15 cellular contexts compared by ENCODE assay signal in the genomic region with DNA sequence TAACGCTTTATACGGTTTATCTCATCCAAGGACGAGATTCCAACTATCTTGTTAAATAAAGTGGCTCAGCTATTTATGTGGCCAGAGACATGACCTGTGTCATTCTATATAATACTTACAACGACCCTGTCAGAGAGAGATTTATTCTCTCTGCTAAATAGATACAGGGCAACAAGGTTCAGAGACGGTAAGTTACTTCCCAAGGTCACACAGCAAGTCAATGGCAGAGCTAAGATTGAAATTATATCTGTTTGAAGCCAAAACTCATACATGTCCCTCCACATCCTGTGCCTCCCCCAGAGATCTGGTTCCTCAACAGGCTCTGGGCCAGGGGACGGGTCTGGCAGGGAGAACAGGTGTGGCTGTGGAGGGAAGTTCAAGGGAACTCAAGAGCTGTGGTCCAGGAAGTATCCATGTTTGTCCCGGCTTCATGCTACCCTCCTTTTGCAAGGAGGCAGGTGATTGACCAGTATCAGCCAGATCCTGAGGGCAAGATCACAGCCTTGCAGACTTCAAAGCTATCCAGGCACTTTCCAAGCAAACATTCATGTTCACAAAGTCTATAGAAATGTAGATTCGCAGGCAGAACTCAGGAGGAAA.
DNase-seq lines count a peak whose midpoint lies in the region; ATAC-seq, FAIRE-seq and TF ChIP-seq lines count a peak whose summit lies in the region.
"Had no signal": no experiment of that assay in that cellular context is flagged by ENCODE, and none has a peak within 500 bp of the region (broad histone marks: within the 10 kb centered on the region; RNA-seq: fewer than 3 reads in every experiment).

No MANE protein-coding gene starts in this region.

- H3K9ac ChIP-seq in HepG2 (ENCODE audit: insufficient read depth, low read depth, low read length) = no peak overlapping the region
- H3K9ac ChIP-seq: BLaER1 had no signal

- no peaks in the 10 kb centered on the region for H3K9me3 Mint-ChIP-seq in CD4-positive, alpha-beta T cell

- H3K4me1 Mint-ChIP-seq in CD4-positive, alpha-beta T cell (ENCODE audit: low read depth) = peaks cover 6% of the 10 kb centered on the region

- TF ChIP-seq POLR2A in HepG2 (IDR thresholded peaks at IDR 0.05; ENCODE audit: insufficient read depth in 1 of 2, low read depth in 2 of 2, low read length in 2 of 2) = no peak

- no peak for TF ChIP-seq RAD21 in HepG2 (CRISPR knock-in tag; IDR thresholded peaks at IDR 0.05)

- H3K27ac ChIP-seq in 22Rv1 (no peak overlapping the region), Panc1 (ENCODE audit: low read length) (no peak overlapping the region), HepG2 (ENCODE audit: extremely low read length, insufficient read depth, low read length) (no peak overlapping the region), caudate nucleus (ENCODE audit: low read depth, low read length) (no peak overlapping the region)
- H3K27ac ChIP-seq in CD4-positive, alpha-beta T cell (ENCODE audit: low read depth, low read length) = no peak overlapping the region
- H3K27ac ChIP-seq: ascending aorta, BLaER1, stomach had no signal

- TF ChIP-seq EP300 in HepG2 (IDR thresholded peaks at IDR 0.05; ENCODE audit: low read depth in 2 of 2, low read length in 2 of 2) (no peak), HepG2 (CRISPR knock-in tag; IDR thresholded peaks at IDR 0.05; ENCODE audit: borderline replicate concordance) (no peak)

- BruUV-seq in Panc1 (replicated peaks; lab: Mats Ljungman, UMichigan) (no TSS peak), HepG2 (replicated peaks; lab: Mats Ljungman, UMichigan) (no TSS peak)

- intact Hi-C loops in CD4-positive, alpha-beta T cell (cut with DNase I, micrococcal nuclease) = loop anchor here (1.0 to 10.0 kb wide), 7 partner anchors 230 to 616 kb away; a partner anchor contains a TSS
- intact Hi-C loops in Panc1 (cut with micrococcal nuclease; ENCODE audit: unreplicated experiment) = loop anchor here (1.0 kb wide), 2 partner anchors 499 to 542 kb away; no protein-coding TSS in a partner anchor
- intact Hi-C loops in HepG2 (cut with micrococcal nuclease; ENCODE audit: unreplicated experiment) = loop anchor here (1.0 to 5.0 kb wide), 3 partner anchors 265 to 542 kb away; no protein-coding TSS in a partner anchor

- no peak for ATAC-seq in CD4-positive, alpha-beta T cell (ENCODE audit: poor library complexity)
- ATAC-seq in Panc1 (no peak), HepG2 (no peak), HG03432 (IDR thresholded peaks at IDR 0.05; ENCODE audit: unreplicated experiment) (no peak), GM21526 (IDR thresholded peaks at IDR 0.05; ENCODE audit: low FRiP score, unreplicated experiment) (no peak)

- peaks cover 5% of the 10 kb centered on the region for H3K27me3 Mint-ChIP-seq in CD4-positive, alpha-beta T cell
- H3K27me3 Mint-ChIP-seq: IgD-negative memory B cell had no signal

- CTCF ChIA-PET in CD4-positive, alpha-beta T cell (lab: Charles Lee) = interaction anchor here (1.3 to 2.7 kb wide), 3 partner anchors 370 to 543 kb away, joined by 3 to 15 read pairs (median 10); no protein-coding TSS in a partner anchor
- CTCF ChIA-PET in Panc1 (lab: Charles Lee) (interaction anchor here (1.0 kb wide), 1 partner anchor 500 kb away, joined by 3 read pairs; no protein-coding TSS in a partner anchor), HepG2 (lab: Yijun Ruan, JAX; ENCODE audit: low intra/inter-chr PET ratio, low total read pairs) (interaction anchor here (0.7 to 5.7 kb wide), 4 partner anchors 10 to 542 kb away, joined by 3 to 86 read pairs (median 19); no protein-coding TSS in a partner anchor)

- peaks cover 5% of the 10 kb centered on the region for H3K9me3 ChIP-seq in CD4-positive, alpha-beta T cell (ENCODE audit: control insufficient read depth, low read length)
- H3K9me3 ChIP-seq in Panc1 (ENCODE audit: control insufficient read depth, insufficient read depth, low read depth, low read length) (no peaks in the 10 kb centered on the region), HepG2 (ENCODE audit: low read length) (peaks cover 4% of the 10 kb centered on the region)

- TF ChIP-seq CTCF in 22Rv1 (IDR thresholded peaks at IDR 0.05) (peak; percentile 40), Panc1 (IDR thresholded peaks at IDR 0.05) (peak; percentile 68), HepG2 (CRISPR knock-in tag; IDR thresholded peaks at IDR 0.05) (no peak)
- TF ChIP-seq CTCF in CD4-positive, alpha-beta T cell (IDR thresholded peaks at IDR 0.05) = peak; percentile 15

- H4K20me1 ChIP-seq in HepG2 (ENCODE audit: insufficient read depth, low read length) = no peaks in the 10 kb centered on the region
- H4K20me1 ChIP-seq: BLaER1 had no signal

- H3K4me3 Mint-ChIP-seq in CD4-positive, alpha-beta T cell = no peak overlapping the region
- H3K4me3 Mint-ChIP-seq: activated CD4-positive, alpha-beta memory T cell treated with anti-CD3 and anti-CD28 coated beads for 36 hours had no signal

- no peaks in the 10 kb centered on the region for H3K36me3 Mint-ChIP-seq in CD4-positive, alpha-beta T cell (ENCODE audit: low read depth)
- H3K36me3 Mint-ChIP-seq: activated CD4-positive, alpha-beta memory T cell treated with anti-CD3 and anti-CD28 coated beads for 36 hours; IgD-negative memory B cell had no signal

- 11% methylated on average over 8 of the region's 8 CpGs for WGBS in HepG2 (ENCODE audit: low lambda C conversion rate)

- POLR2A ChIA-PET in CD4-positive, alpha-beta T cell (lab: Charles Lee) = interaction anchor here (2.6 kb wide), 1 partner anchor 543 kb away, joined by 11 read pairs; no protein-coding TSS in a partner anchor
- POLR2A ChIA-PET in Panc1 (lab: Charles Lee) = no interaction called here
- POLR2A ChIA-PET in HepG2 (lab: Yijun Ruan, JAX) = no interaction called here

- H3K4me3 ChIP-seq in Panc1 (ENCODE audit: low read depth in 2 of 2, low read length in 2 of 2) (no peak overlapping the region), HepG2 (replicated peaks in 1 of 3; ENCODE audit: insufficient read depth in 1 of 3, low read depth in 2 of 3, low read length in 3 of 3) (no peak overlapping the region)
- H3K4me3 ChIP-seq: ascending aorta, BLaER1, stomach had no signal

- H3K79me2 ChIP-seq in HepG2 (ENCODE audit: insufficient read depth, low read length) = no peaks in the 10 kb centered on the region

- H3K4me1 ChIP-seq in Panc1 (ENCODE audit: control insufficient read depth, insufficient read depth, low read length) (no peaks in the 10 kb centered on the region), HepG2 (ENCODE audit: insufficient read depth, low read length) (no peaks in the 10 kb centered on the region)
- H3K4me1 ChIP-seq: Caco-2 had no signal

- H3K4me2 ChIP-seq in HepG2 (ENCODE audit: low read depth, low read length) = no peak overlapping the region
- H3K4me2 ChIP-seq: BLaER1 had no signal

- H3K36me3 ChIP-seq in Panc1 (ENCODE audit: control insufficient read depth, insufficient read depth, low read length) (no peaks in the 10 kb centered on the region), HepG2 (replicated peaks in 1 of 2; ENCODE audit: control insufficient read depth in 1 of 2, insufficient read depth in 2 of 2, low read length in 2 of 2) (no peaks in the 10 kb centered on the region)
- H3K36me3 ChIP-seq: ascending aorta, BLaER1, stomach had no signal

- H3K27ac Mint-ChIP-seq in CD4-positive, alpha-beta T cell = no peak overlapping the region
- H3K27ac Mint-ChIP-seq: activated CD4-positive, alpha-beta memory T cell treated with anti-CD3 and anti-CD28 coated beads for 36 hours had no signal

- no peak for FAIRE-seq in HepG2 (lab: Jason Lieb, UNC)

- no peaks in the 10 kb centered on the region for H3K27me3 ChIP-seq in CD4-positive, alpha-beta T cell (ENCODE audit: control insufficient read depth, insufficient read depth, low read length)
- H3K27me3 ChIP-seq in Panc1 (ENCODE audit: control insufficient read depth, insufficient read depth, low read length) (no peaks in the 10 kb centered on the region), HepG2 (ENCODE audit: control insufficient read depth in 1 of 2, insufficient read depth in 2 of 2, low read length in 2 of 2) (peaks cover 1 to 6% of the 10 kb centered on the region in 2 experiments; a peak in 1 of 5 replicates)
- H3K27me3 ChIP-seq: ascending aorta, BLaER1, stomach had no signal

- DNase-seq in CD4-positive, alpha-beta T cell = no peak
- no peak for DNase-seq in Panc1 (ENCODE audit: low read depth, low spot score)
- DNase-seq in HepG2 (ENCODE audit: low spot score) = no peak
- no peak for DNase-seq in caudate nucleus (lab: John Stamatoyannopoulos, UW)
- no peak for DNase-seq in germinal center (ENCODE audit: low spot score)
- DNase-seq: GF-D8 had no signal

- H2AFZ ChIP-seq in HepG2 (ENCODE audit: low read length) = no peak overlapping the region

- in situ Hi-C loops in Panc1 (cut with HindIII; ENCODE audit: low pct_unique_long_range_greater_than_20kb, low sequenced_read_pairs) = no loop called here
- in situ Hi-C loops in HepG2 (cut with HindIII; ENCODE audit: extremely low pct_ligation_motif_present, low pct_unique_long_range_greater_than_20kb) = loop anchor here (5.0 to 10.0 kb wide), 3 partner anchors 263 to 540 kb away; a partner anchor contains a TSS

TF ChIP-seq in HepG2, 621 proteins besides CTCF, POLR2A, EP300 and RAD21 (continues in another document):
- TF ChIP-seq SP5 (CRISPR knock-in tag; IDR thresholded peaks at IDR 0.05; ENCODE audit: borderline replicate concordance, low read depth) (no peak), MEIS2 (CRISPR knock-in tag; IDR thresholded peaks at IDR 0.05) (0 out of 2 replicates have a peak, but pooled peaks have one; percentile 10), ZNF510 (CRISPR knock-in tag; IDR thresholded peaks at IDR 0.05; ENCODE audit: low read depth) (no peak), NAIF1 (CRISPR knock-in tag; IDR thresholded peaks at IDR 0.05; ENCODE audit: borderline replicate concordance) (no peak), ZNF644 (CRISPR knock-in tag; IDR thresholded peaks at IDR 0.05; ENCODE audit: low read depth) (no peak), ZNF788 (CRISPR knock-in tag; IDR thresholded peaks at IDR 0.05; ENCODE audit: borderline replicate concordance) (0 out of 2 replicates have a peak, but pooled peaks have one; percentile 22)
- TF ChIP-seq, protein P1, sequence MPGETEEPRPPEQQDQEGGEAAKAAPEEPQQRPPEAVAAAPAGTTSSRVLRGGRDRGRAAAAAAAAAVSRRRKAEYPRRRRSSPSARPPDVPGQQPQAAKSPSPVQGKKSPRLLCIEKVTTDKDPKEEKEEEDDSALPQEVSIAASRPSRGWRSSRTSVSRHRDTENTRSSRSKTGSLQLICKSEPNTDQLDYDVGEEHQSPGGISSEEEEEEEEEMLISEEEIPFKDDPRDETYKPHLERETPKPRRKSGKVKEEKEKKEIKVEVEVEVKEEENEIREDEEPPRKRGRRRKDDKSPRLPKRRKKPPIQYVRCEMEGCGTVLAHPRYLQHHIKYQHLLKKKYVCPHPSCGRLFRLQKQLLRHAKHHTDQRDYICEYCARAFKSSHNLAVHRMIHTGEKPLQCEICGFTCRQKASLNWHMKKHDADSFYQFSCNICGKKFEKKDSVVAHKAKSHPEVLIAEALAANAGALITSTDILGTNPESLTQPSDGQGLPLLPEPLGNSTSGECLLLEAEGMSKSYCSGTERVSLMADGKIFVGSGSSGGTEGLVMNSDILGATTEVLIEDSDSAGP (CRISPR knock-in tag; IDR thresholded peaks at IDR 0.05; ENCODE audit: borderline replicate concordance) = no peak
